1 cellular context compared by ENCODE assay signal in the genomic region with DNA sequence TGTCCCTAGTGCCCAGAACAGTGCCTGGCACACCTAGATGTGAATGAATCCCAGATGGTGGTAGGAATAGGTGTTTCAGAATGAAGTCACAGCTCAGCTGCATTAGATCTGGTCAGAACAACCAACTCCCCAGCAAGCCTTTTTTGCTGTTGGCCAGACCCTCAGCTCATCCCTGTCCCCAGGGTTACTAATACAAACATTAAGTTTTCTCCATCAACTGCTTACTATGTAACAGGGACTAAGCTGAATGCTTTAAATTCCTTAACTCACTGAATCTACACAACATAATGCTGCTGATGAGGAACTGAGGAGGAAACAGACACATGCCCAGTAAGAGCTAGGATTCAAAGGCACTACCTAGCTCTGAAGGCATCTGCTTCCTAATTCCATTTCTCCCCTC.
TF ChIP-seq lines count a peak whose summit lies in the region.

No MANE protein-coding gene starts in this region.

TF ChIP-seq in GM23338, 12 proteins besides CTCF, POLR2A, EP300 and RAD21 (continued from another document):
- TF ChIP-seq, protein P1, sequence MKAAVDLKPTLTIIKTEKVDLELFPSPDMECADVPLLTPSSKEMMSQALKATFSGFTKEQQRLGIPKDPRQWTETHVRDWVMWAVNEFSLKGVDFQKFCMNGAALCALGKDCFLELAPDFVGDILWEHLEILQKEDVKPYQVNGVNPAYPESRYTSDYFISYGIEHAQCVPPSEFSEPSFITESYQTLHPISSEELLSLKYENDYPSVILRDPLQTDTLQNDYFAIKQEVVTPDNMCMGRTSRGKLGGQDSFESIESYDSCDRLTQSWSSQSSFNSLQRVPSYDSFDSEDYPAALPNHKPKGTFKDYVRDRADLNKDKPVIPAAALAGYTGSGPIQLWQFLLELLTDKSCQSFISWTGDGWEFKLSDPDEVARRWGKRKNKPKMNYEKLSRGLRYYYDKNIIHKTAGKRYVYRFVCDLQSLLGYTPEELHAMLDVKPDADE (IDR thresholded peaks at IDR 0.05): no peak
- no peak for TF ChIP-seq STAT1 (IDR thresholded peaks at IDR 0.05; ENCODE audit: unreplicated experiment)
- TF ChIP-seq NANOG (IDR thresholded peaks at IDR 0.05; ENCODE audit: borderline replicate concordance): no peak
- no peak for TF ChIP-seq ZNF462 (CRISPR knock-in tag; IDR thresholded peaks at IDR 0.05)
- TF ChIP-seq REST (IDR thresholded peaks at IDR 0.05; ENCODE audit: unreplicated experiment): no peak
- TF ChIP-seq EZH2phosphoT487 (IDR thresholded peaks at IDR 0.05; ENCODE audit: unreplicated experiment): no peak
- no peak for TF ChIP-seq ZNF331 (CRISPR knock-in tag; IDR thresholded peaks at IDR 0.05; ENCODE audit: low read depth)
- TF ChIP-seq JUNB (IDR thresholded peaks at IDR 0.05; ENCODE audit: unreplicated experiment): no peak
